1 cellular context compared by ENCODE assay signal in the genomic region with DNA sequence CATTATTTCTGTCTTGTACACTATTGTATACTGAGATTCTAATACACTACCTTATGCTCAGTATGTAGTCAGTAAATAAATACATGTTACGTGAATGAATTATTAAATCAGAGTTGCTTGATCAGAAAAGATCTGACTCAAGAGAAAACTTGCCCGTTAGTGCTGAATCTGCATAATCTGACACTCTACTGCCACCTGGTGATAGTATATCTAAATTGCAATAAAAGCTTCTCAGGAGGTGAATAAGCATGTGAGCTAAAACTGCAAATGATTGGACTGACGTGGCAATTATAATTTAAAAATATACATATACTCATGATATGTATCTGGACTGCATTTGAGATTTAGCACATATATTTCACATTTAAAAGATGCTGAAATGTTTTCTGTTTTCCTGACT.
TF ChIP-seq lines count a peak whose summit lies in the region.

No MANE protein-coding gene starts in this region.

TF ChIP-seq in GM23338, 12 proteins besides CTCF, POLR2A, EP300 and RAD21 (continued from another document):
- no peak for TF ChIP-seq ZNF462 (CRISPR knock-in tag; IDR thresholded peaks at IDR 0.05)
- no peak for TF ChIP-seq ZNF114 (CRISPR knock-in tag; IDR thresholded peaks at IDR 0.05)
- no peak for TF ChIP-seq NANOG (IDR thresholded peaks at IDR 0.05; ENCODE audit: borderline replicate concordance)
- TF ChIP-seq, protein P1, sequence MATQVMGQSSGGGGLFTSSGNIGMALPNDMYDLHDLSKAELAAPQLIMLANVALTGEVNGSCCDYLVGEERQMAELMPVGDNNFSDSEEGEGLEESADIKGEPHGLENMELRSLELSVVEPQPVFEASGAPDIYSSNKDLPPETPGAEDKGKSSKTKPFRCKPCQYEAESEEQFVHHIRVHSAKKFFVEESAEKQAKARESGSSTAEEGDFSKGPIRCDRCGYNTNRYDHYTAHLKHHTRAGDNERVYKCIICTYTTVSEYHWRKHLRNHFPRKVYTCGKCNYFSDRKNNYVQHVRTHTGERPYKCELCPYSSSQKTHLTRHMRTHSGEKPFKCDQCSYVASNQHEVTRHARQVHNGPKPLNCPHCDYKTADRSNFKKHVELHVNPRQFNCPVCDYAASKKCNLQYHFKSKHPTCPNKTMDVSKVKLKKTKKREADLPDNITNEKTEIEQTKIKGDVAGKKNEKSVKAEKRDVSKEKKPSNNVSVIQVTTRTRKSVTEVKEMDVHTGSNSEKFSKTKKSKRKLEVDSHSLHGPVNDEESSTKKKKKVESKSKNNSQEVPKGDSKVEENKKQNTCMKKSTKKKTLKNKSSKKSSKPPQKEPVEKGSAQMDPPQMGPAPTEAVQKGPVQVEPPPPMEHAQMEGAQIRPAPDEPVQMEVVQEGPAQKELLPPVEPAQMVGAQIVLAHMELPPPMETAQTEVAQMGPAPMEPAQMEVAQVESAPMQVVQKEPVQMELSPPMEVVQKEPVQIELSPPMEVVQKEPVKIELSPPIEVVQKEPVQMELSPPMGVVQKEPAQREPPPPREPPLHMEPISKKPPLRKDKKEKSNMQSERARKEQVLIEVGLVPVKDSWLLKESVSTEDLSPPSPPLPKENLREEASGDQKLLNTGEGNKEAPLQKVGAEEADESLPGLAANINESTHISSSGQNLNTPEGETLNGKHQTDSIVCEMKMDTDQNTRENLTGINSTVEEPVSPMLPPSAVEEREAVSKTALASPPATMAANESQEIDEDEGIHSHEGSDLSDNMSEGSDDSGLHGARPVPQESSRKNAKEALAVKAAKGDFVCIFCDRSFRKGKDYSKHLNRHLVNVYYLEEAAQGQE (IDR thresholded peaks at IDR 0.05; ENCODE audit: unreplicated experiment), result no peak
- no peak for TF ChIP-seq POLR2AphosphoS5 (IDR thresholded peaks at IDR 0.05; ENCODE audit: low read depth)
TF ChIP-seq in GM23338: peak in this region for 0.
